ENCODE assay signal across 1 cellular context in genomic region chr17:69961488-69962145, GRCh38.
TF ChIP-seq lines count a peak whose summit lies in the region.

No MANE protein-coding gene starts in this region.

TF ChIP-seq in K562, 482 proteins besides CTCF, POLR2A, EP300 and RAD21:
- no peak for TF ChIP-seq HDAC8 (tag; IDR thresholded peaks at IDR 0.05)
- TF ChIP-seq XRCC4 (IDR thresholded peaks at IDR 0.05; ENCODE audit: extremely low read depth, insufficient read depth, insufficient read length), result no peak
- TF ChIP-seq MIER1 (IDR thresholded peaks at IDR 0.05; ENCODE audit: low read depth), result no peak
- no peak for TF ChIP-seq SMARCB1 (IDR thresholded peaks at IDR 0.05; ENCODE audit: insufficient read length, low read depth)
- TF ChIP-seq PREB (CRISPR knock-in tag; IDR thresholded peaks at IDR 0.05), result no peak
- TF ChIP-seq CBFA2T3 (IDR thresholded peaks at IDR 0.05), result peak; percentile 3; the same call in 1 of the 2 replicates
- no peak for TF ChIP-seq STAT5A (IDR thresholded peaks at IDR 0.05; ENCODE audit: borderline replicate concordance, low read length)
- TF ChIP-seq ELF2 (CRISPR knock-in tag; IDR thresholded peaks at IDR 0.05), result no peak
- no peak for TF ChIP-seq ZNF444 (CRISPR knock-in tag; IDR thresholded peaks at IDR 0.05)
- TF ChIP-seq ZSCAN29 (IDR thresholded peaks at IDR 0.05), result peak; percentile 44; the same call in 1 of the 2 replicates
- TF ChIP-seq POLR2H (tag; IDR thresholded peaks at IDR 0.05; ENCODE audit: low read depth), result no peak
- TF ChIP-seq ATF3 (IDR thresholded peaks at IDR 0.05), result no peak
- TF ChIP-seq ATF3 (CRISPR knock-in tag; conservative IDR thresholded peaks at IDR 0.05), result no peak
